Comparison of ENCODE assay signal across 14 cellular contexts in genomic region chr5:138402640-138403039, GRCh38. TPM values are rescaled to one million over a fixed set of nuclear protein-coding genes. Genes with fewer than 3 reads are reported as not detected.
DNase-seq lines count a peak whose midpoint lies in the region; ATAC-seq and TF ChIP-seq lines count a peak whose summit lies in the region.
"Had no signal": no experiment of that assay in that cellular context is flagged by ENCODE, and none has a peak within 500 bp of the region (broad histone marks: within the 10 kb centered on the region; RNA-seq: fewer than 3 reads in every experiment).

No MANE protein-coding gene starts in this region.

- no peaks in the 10 kb centered on the region for H3K27me3 ChIP-seq in brain microvascular endothelial cell (replicated peaks)
- H3K27me3 ChIP-seq: suprapubic skin had no signal

- CTCF ChIA-PET in activated CD4-positive, alpha-beta memory T cell treated with anti-CD3 and anti-CD28 coated beads for 36 hours (lab: Charles Lee), result interaction anchor here (3.9 kb wide), 1 partner anchor 50 kb away, joined by 15 read pairs; the partner anchor contains the start of gene KDM3B
- CTCF ChIA-PET in OCI-LY7 (lab: Charles Lee; ENCODE audit: unreplicated experiment), result interaction anchor here (0.5 kb wide), 1 partner anchor 849 kb away, joined by 3 read pairs; no protein-coding TSS in a partner anchor

- TF ChIP-seq CTCF in OCI-LY7 (conservative IDR thresholded peaks at IDR 0.05; ENCODE audit: low read length), result no peak
- no peak for TF ChIP-seq CTCF in brain microvascular endothelial cell (IDR thresholded peaks at IDR 0.05; ENCODE audit: low read depth, low read length, missing control alignments)

- H3K27me3 Mint-ChIP-seq in activated CD4-positive, alpha-beta memory T cell treated with anti-CD3 and anti-CD28 coated beads for 36 hours, result no peaks in the 10 kb centered on the region
- H3K27me3 Mint-ChIP-seq: naive thymus-derived CD4-positive, alpha-beta T cell had no signal

- H3K27ac ChIP-seq in OCI-LY7 (ENCODE audit: low read depth, low read length, poor library complexity, severe bottlenecking) (no peak overlapping the region), brain microvascular endothelial cell (no peak overlapping the region)
- H3K27ac ChIP-seq: suprapubic skin had no signal

- POLR2A ChIA-PET in activated CD4-positive, alpha-beta memory T cell treated with anti-CD3 and anti-CD28 coated beads for 36 hours (lab: Charles Lee), result no interaction called here
- POLR2A ChIA-PET in OCI-LY7 (lab: Charles Lee), result no interaction called here

- no peaks in the 10 kb centered on the region for H3K4me1 ChIP-seq in OCI-LY7 (ENCODE audit: insufficient read depth, low read length, poor library complexity, severe bottlenecking)
- H3K4me1 ChIP-seq: suprapubic skin had no signal

- no TSS peak for BruUV-seq in OCI-LY7 (replicated peaks; lab: Mats Ljungman, UMichigan)

- peaks cover 47% of the 10 kb centered on the region for H3K36me3 Mint-ChIP-seq in activated CD4-positive, alpha-beta memory T cell treated with anti-CD3 and anti-CD28 coated beads for 36 hours

- H4K20me1 ChIP-seq in OCI-LY7 (ENCODE audit: insufficient read depth, low read length), result no peaks in the 10 kb centered on the region

- H3K36me3 ChIP-seq in OCI-LY7 (ENCODE audit: insufficient read depth, low read length) (peaks cover 59% of the 10 kb centered on the region), brain microvascular endothelial cell (replicated peaks) (peaks cover 27% of the 10 kb centered on the region)

- no peak for DNase-seq in activated CD4-positive, alpha-beta memory T cell treated with anti-CD3 and anti-CD28 coated beads for 36 hours
- DNase-seq in NK-92 (lab: John Stamatoyannopoulos, UW; ENCODE audit: unreplicated experiment) (no peak), OCI-LY7 (ENCODE audit: low spot score) (no peak), GOT3 (lab: John Stamatoyannopoulos, UW) (no peak), brain microvascular endothelial cell (no peak)
- DNase-seq: foreskin fibroblast; naive thymus-derived CD4-positive, alpha-beta T cell; NCI-H2029 had no signal

- no peaks in the 10 kb centered on the region for H3K9me3 ChIP-seq in OCI-LY7 (ENCODE audit: low read length)
- H3K9me3 ChIP-seq: suprapubic skin had no signal

- H3K9me3 Mint-ChIP-seq in activated CD4-positive, alpha-beta memory T cell treated with anti-CD3 and anti-CD28 coated beads for 36 hours, result no peaks in the 10 kb centered on the region
- H3K9me3 Mint-ChIP-seq: CD14-positive monocyte; naive thymus-derived CD4-positive, alpha-beta T cell had no signal

- no peak overlapping the region for H2AFZ ChIP-seq in OCI-LY7 (ENCODE audit: low read length)

- in situ Hi-C loops in brain microvascular endothelial cell (cut with HindIII; ENCODE audit: low pct_ligation_motif_present, low sequenced_read_pairs), result no loop called here

- H3K4me3 ChIP-seq in OCI-LY7 (ENCODE audit: low read depth, low read length, poor library complexity, severe bottlenecking) (no peak overlapping the region), brain microvascular endothelial cell (ENCODE audit: low read depth, low read length) (no peak overlapping the region)
- H3K4me3 ChIP-seq: suprapubic skin had no signal

- no peak overlapping the region for H3K4me3 Mint-ChIP-seq in activated CD4-positive, alpha-beta memory T cell treated with anti-CD3 and anti-CD28 coated beads for 36 hours
- H3K4me3 Mint-ChIP-seq: CD14-positive monocyte; naive thymus-derived CD4-positive, alpha-beta T cell had no signal

- no peaks in the 10 kb centered on the region for H3K79me2 ChIP-seq in OCI-LY7 (ENCODE audit: insufficient read depth, low read depth, low read length)

- intact Hi-C loops in activated CD4-positive, alpha-beta memory T cell treated with anti-CD3 and anti-CD28 coated beads for 36 hours (cut with micrococcal nuclease), result no loop called here
- intact Hi-C loops in OCI-LY7 (cut with micrococcal nuclease; ENCODE audit: unreplicated experiment), result no loop called here

- H3K4me2 ChIP-seq in OCI-LY7 (ENCODE audit: low read length), result no peak overlapping the region

- peaks cover 16% of the 10 kb centered on the region for H3K4me1 Mint-ChIP-seq in activated CD4-positive, alpha-beta memory T cell treated with anti-CD3 and anti-CD28 coated beads for 36 hours (ENCODE audit: low read depth)
- H3K4me1 Mint-ChIP-seq: CD14-positive monocyte had no signal

- H3K9me2 ChIP-seq in OCI-LY7 (ENCODE audit: insufficient read depth, low read length), result no peaks in the 10 kb centered on the region

- H3K27ac Mint-ChIP-seq in activated CD4-positive, alpha-beta memory T cell treated with anti-CD3 and anti-CD28 coated beads for 36 hours, result peak overlapping the region; percentile 53

- ATAC-seq in GM18502 (IDR thresholded peaks at IDR 0.05; ENCODE audit: poor library complexity, unreplicated experiment) (peak; percentile 68), GM19452 (IDR thresholded peaks at IDR 0.05; ENCODE audit: unreplicated experiment) (peak; percentile 74), HG03060 (IDR thresholded peaks at IDR 0.05; ENCODE audit: low read depth, unreplicated experiment) (peak; percentile 65)
- ATAC-seq: naive thymus-derived CD4-positive, alpha-beta T cell; sciatic nerve had no signal

RNA-seq across cellular contexts. Expression of gene REEP2, which starts 36.2 kb away (rescaled TPM):
- total RNA-seq in activated CD4-positive, alpha-beta memory T cell treated with anti-CD3 and anti-CD28 coated beads for 36 hours, result 10 to 100 TPM in 1 of 2 experiments, 1 to 10 TPM in 1; 6.1 to 10.9 TPM
- 3.9 and 5.4 TPM in 2 replicates for total RNA-seq in OCI-LY7 (2014; rRNA removed; shearing (Covaris generic))
- 5.1 and 6.5 TPM in 2 replicates for total RNA-seq in OCI-LY7 (2022)

RNA-seq across cellular contexts. Expression of gene KDM3B, which starts 50.2 kb away (rescaled TPM):
- total RNA-seq in activated CD4-positive, alpha-beta memory T cell treated with anti-CD3 and anti-CD28 coated beads for 36 hours, result 10 to 100 TPM; 38.6 to 39.6 TPM
- total RNA-seq in OCI-LY7 (2014; rRNA removed; shearing (Covaris generic)), result 51.1 and 57.1 TPM in 2 replicates
- 63.6 and 64.8 TPM in 2 replicates for total RNA-seq in OCI-LY7 (2022)
